Comparison of ENCODE assay signal across 8 cellular contexts in genomic region chr17:5419356-5419958, GRCh38.
DNase-seq lines count a peak whose midpoint lies in the region; ATAC-seq and TF ChIP-seq lines count a peak whose summit lies in the region.

TSS of gene NUP88 (minus strand) at chr17:5419662. CDS start at chr17:5419650, 12 bp downstream.

- peak within 1 kb of the TSS; percentile 83 for H3K4me3 ChIP-seq in AG09309 (ENCODE audit: control insufficient read depth, low read depth, low read length)

- DNase-seq in AG09309 (ENCODE audit: low read depth) (peak; percentile 83), NCI-H446 (lab: John Stamatoyannopoulos, UW) (peak; percentile 93 to 98), iris pigment epithelial cell (ENCODE audit: low read depth) (peak; percentile 99)
- peak; percentile 96 for DNase-seq in activated CD4-positive, CD25-positive, alpha-beta regulatory T cell treated with anti-CD3 and anti-CD28 coated beads, Interleukin-2, amount 50 U/mL, for 16 hours (ENCODE audit: low read depth, low spot score)
- peak; percentile 88 to 96 for DNase-seq in central memory CD8-positive, alpha-beta T cell (ENCODE audit: low spot score in 2 of 2)
- DNase-seq in stimulated activated CD4-positive, alpha-beta T cell treated with anti-CD3 and anti-CD28 coated beads, Interleukin-12 subunit alpha, Interleukin-12 subunit beta, amount 100 ng/mL, for 4 hours, result peak; percentile 93

- no peaks in the 10 kb centered on the region for H3K9me3 Mint-ChIP-seq in central memory CD8-positive, alpha-beta T cell

- peak within 1 kb of the TSS; percentile 97 for H3K4me3 Mint-ChIP-seq in central memory CD8-positive, alpha-beta T cell

- TF ChIP-seq CTCF in AG09309 (IDR thresholded peaks at IDR 0.05; ENCODE audit: control insufficient read depth, insufficient read depth, low read depth, low read length, missing control alignments), result no peak

- H3K27ac Mint-ChIP-seq in central memory CD8-positive, alpha-beta T cell (ENCODE audit: low read depth), result peak within 1 kb of the TSS; percentile 95

- H3K27me3 Mint-ChIP-seq in central memory CD8-positive, alpha-beta T cell, result no peaks in the 10 kb centered on the region

- H3K4me1 Mint-ChIP-seq in central memory CD8-positive, alpha-beta T cell, result peaks cover 18% of the 10 kb centered on the region

- ATAC-seq in GM19025 (IDR thresholded peaks at IDR 0.05; ENCODE audit: low read depth, unreplicated experiment) (peak; percentile 82), HG03342 (IDR thresholded peaks at IDR 0.05; ENCODE audit: unreplicated experiment) (peak; percentile 87)
- ATAC-seq in central memory CD8-positive, alpha-beta T cell (replicated peaks; ENCODE audit: extremely low read depth, poor library complexity, severe bottlenecking), result peak; percentile 91

- peaks cover 62% of the 10 kb centered on the region for H3K36me3 Mint-ChIP-seq in central memory CD8-positive, alpha-beta T cell (ENCODE audit: insufficient read depth)

Comparison
In these comparisons a context has a peak if more than half of its experiments do, and no peak if none do; other contexts are left out.
1. Peak in every context shown above with its lines: DNase-seq, ATAC-seq and H3K4me3 ChIP-seq.